ENCODE assay signal across 8 cellular contexts in the genomic region with DNA sequence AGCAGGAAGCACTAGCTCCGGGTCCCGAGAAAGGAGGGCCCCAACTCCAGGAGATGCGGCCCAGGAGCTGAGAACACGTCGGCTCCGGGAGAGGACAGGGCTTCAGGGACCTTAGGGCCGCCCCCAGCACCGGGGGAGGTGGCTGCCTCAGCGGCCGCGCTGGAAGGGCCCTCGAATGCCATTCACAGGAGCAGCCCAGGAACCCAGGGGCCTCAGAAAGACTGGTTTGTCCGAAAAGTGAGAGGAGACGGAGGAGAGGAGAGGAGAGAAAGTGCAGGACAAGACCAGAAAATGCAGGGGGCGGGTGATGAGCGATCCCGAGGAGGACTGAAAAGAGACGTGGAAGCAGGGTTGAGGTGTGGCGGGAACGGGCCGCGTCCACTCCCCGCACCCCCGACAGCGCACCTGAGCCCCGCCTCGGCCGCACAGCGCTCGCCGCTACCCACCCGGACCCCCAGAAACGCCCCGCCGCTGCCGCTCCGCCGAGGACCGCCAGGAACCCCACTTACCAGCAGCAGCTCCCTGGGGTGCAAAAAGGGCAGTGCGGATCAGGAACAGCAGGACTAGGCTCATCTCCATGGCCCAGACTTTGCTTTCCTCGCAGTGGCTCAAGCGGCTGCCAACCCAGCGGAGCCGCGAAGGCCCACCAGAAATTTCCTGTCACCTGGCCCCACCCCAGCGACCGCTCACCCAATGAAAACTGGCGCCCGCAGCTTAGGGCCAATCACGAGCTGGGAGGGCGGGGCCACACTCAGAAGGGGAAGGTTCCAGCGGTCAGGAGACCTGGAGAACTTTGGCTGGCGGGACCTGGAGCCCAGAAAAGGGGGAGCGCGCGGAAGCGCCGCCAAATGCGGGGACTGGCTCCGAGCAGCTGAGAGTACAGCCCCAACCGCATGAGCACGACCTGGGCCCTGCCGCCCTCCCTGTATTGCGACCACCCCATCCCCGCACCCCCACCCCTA. TPM values are rescaled to one million over a fixed set of nuclear protein-coding genes. Genes with fewer than 3 reads are reported as not detected.
A peak's percentile ranks its signal among the peaks of the same experiment; 100 is the strongest.
DNase-seq lines count a peak whose midpoint lies in the region; ATAC-seq and TF ChIP-seq lines count a peak whose summit lies in the region.

No MANE protein-coding gene starts in this region.

- peak overlapping the region; percentile 66 to 84 (median 75) for H3K4me3 ChIP-seq in BLaER1 treated with 17β-estradiol and CSF1 and Interleukin-3, amounts not matched to agents 10 nM and 100 nM
- H3K4me3 ChIP-seq in fibroblast of mammary gland (ENCODE audit: control insufficient read depth, low read depth, low read length), result peak overlapping the region; percentile 62

- H3K4me1 ChIP-seq in BLaER1 treated with 17β-estradiol and CSF1 and Interleukin-3, amounts not matched to agents 10 nM and 100 nM, result peaks cover 24 to 36% (median 28%) of the 10 kb centered on the region in 10 experiments

- H3K9me3 ChIP-seq in BLaER1 treated with 17β-estradiol and CSF1 and Interleukin-3, amounts not matched to agents 10 nM and 100 nM (replicated peaks in 1 of 11), result no peaks in the 10 kb centered on the region

- H3K4me1 Mint-ChIP-seq in activated T-helper 1 cell treated with anti-CD3 and anti-CD28 coated beads, Interleukin-12 subunit alpha, Interleukin-12 subunit beta, Interleukin-2, Interleukin-4 antibody, amounts not matched to agents 30 ng/mL and 10 ng/mL and 1 ng/mL, durations not matched to agents 14 hours and 24 hours and 36 hours (ENCODE audit: low read depth), result peaks cover 80% of the 10 kb centered on the region
- peaks cover 54 to 74% of the 10 kb centered on the region in 2 donors for H3K4me1 Mint-ChIP-seq in natural killer cell
- peaks cover 23 to 44% of the 10 kb centered on the region in 2 donors for H3K4me1 Mint-ChIP-seq in stimulated activated naive B cell treated with anti-CD40 and anti-IgM and Interleukin-4, amounts not matched to agents 10 μg/mL and 1 μg/mL and 100 μg/mL, for 72 hours

- H3K36me3 Mint-ChIP-seq in activated T-helper 1 cell treated with anti-CD3 and anti-CD28 coated beads, Interleukin-12 subunit alpha, Interleukin-12 subunit beta, Interleukin-2, Interleukin-4 antibody, amounts not matched to agents 30 ng/mL and 10 ng/mL and 1 ng/mL, durations not matched to agents 14 hours and 24 hours and 36 hours (ENCODE audit: low read depth), result peaks cover 14% of the 10 kb centered on the region
- H3K36me3 Mint-ChIP-seq in natural killer cell, result no peaks in the 10 kb centered on the region
- no peaks in the 10 kb centered on the region for H3K36me3 Mint-ChIP-seq in stimulated activated naive B cell treated with anti-CD40 and anti-IgM and Interleukin-4, amounts not matched to agents 10 μg/mL and 1 μg/mL and 100 μg/mL, for 72 hours

- no peak for TF ChIP-seq CTCF in fibroblast of mammary gland (conservative IDR thresholded peaks at IDR 0.05; ENCODE audit: control insufficient read depth, insufficient read depth, low read depth, low read length)
- TF ChIP-seq CTCF in natural killer cell (IDR thresholded peaks at IDR 0.05), result no peak

- H3K9ac ChIP-seq in BLaER1 treated with 17β-estradiol and CSF1 and Interleukin-3, amounts not matched to agents 10 nM and 100 nM, result peak overlapping the region; percentile 58 to 78 (median 74)

- DNase-seq in OCI-M1 (lab: John Stamatoyannopoulos, UW), result peak; percentile 93
- peak; percentile 82 for DNase-seq in activated T-helper 1 cell treated with anti-CD3 and anti-CD28 coated beads, Interleukin-12 subunit alpha, Interleukin-12 subunit beta, Interleukin-2, Interleukin-4 antibody, amounts not matched to agents 30 ng/mL and 10 ng/mL and 1 ng/mL, durations not matched to agents 14 hours and 24 hours and 36 hours (ENCODE audit: low spot score)
- DNase-seq in fibroblast of mammary gland (ENCODE audit: low read depth), result peak; percentile 76
- DNase-seq in natural killer cell, result peak; percentile 87
- DNase-seq in stimulated activated naive B cell treated with anti-CD40 and anti-IgM and Interleukin-4, amounts not matched to agents 10 μg/mL and 1 μg/mL and 100 μg/mL, for 72 hours, result peak; percentile 67

- H3K27me3 Mint-ChIP-seq in activated T-helper 1 cell treated with anti-CD3 and anti-CD28 coated beads, Interleukin-12 subunit alpha, Interleukin-12 subunit beta, Interleukin-2, Interleukin-4 antibody, amounts not matched to agents 30 ng/mL and 10 ng/mL and 1 ng/mL, durations not matched to agents 14 hours and 24 hours and 36 hours (ENCODE audit: insufficient read depth), result no peaks in the 10 kb centered on the region
- H3K27me3 Mint-ChIP-seq in natural killer cell (ENCODE audit: low read depth in 2 of 2), result no peaks in the 10 kb centered on the region
- H3K27me3 Mint-ChIP-seq in stimulated activated naive B cell treated with anti-CD40 and anti-IgM and Interleukin-4, amounts not matched to agents 10 μg/mL and 1 μg/mL and 100 μg/mL, for 72 hours, result peaks cover 0 to 25% of the 10 kb centered on the region in 2 donors

- TF ChIP-seq POLR2A in GM19193 (IDR thresholded peaks at IDR 0.05; ENCODE audit: extremely low read depth, insufficient read depth, insufficient read length), result peak; percentile 54

- H3K4me2 ChIP-seq in BLaER1 treated with 17β-estradiol and CSF1 and Interleukin-3, amounts not matched to agents 10 nM and 100 nM, result peak overlapping the region; percentile 89 to 99 (median 97)

- H3K9me3 Mint-ChIP-seq in activated T-helper 1 cell treated with anti-CD3 and anti-CD28 coated beads, Interleukin-12 subunit alpha, Interleukin-12 subunit beta, Interleukin-2, Interleukin-4 antibody, amounts not matched to agents 30 ng/mL and 10 ng/mL and 1 ng/mL, durations not matched to agents 14 hours and 24 hours and 36 hours, result no peaks in the 10 kb centered on the region
- H3K9me3 Mint-ChIP-seq in natural killer cell, result no peaks in the 10 kb centered on the region
- H3K9me3 Mint-ChIP-seq in stimulated activated naive B cell treated with anti-CD40 and anti-IgM and Interleukin-4, amounts not matched to agents 10 μg/mL and 1 μg/mL and 100 μg/mL, for 72 hours, result no peaks in the 10 kb centered on the region

- peak overlapping the region; percentile 100 for H3K4me3 Mint-ChIP-seq in activated T-helper 1 cell treated with anti-CD3 and anti-CD28 coated beads, Interleukin-12 subunit alpha, Interleukin-12 subunit beta, Interleukin-2, Interleukin-4 antibody, amounts not matched to agents 30 ng/mL and 10 ng/mL and 1 ng/mL, durations not matched to agents 14 hours and 24 hours and 36 hours
- peak overlapping the region; percentile 99 for H3K4me3 Mint-ChIP-seq in natural killer cell
- H3K4me3 Mint-ChIP-seq in stimulated activated naive B cell treated with anti-CD40 and anti-IgM and Interleukin-4, amounts not matched to agents 10 μg/mL and 1 μg/mL and 100 μg/mL, for 72 hours, result peak overlapping the region; percentile 91 to 98

- peaks cover 0 to 4% (median 0%) of the 10 kb centered on the region in 11 experiments; a peak in 4 of 22 replicates for H3K36me3 ChIP-seq in BLaER1 treated with 17β-estradiol and CSF1 and Interleukin-3, amounts not matched to agents 10 nM and 100 nM

- peak overlapping the region; percentile 95 for H3K27ac Mint-ChIP-seq in activated T-helper 1 cell treated with anti-CD3 and anti-CD28 coated beads, Interleukin-12 subunit alpha, Interleukin-12 subunit beta, Interleukin-2, Interleukin-4 antibody, amounts not matched to agents 30 ng/mL and 10 ng/mL and 1 ng/mL, durations not matched to agents 14 hours and 24 hours and 36 hours
- peak overlapping the region; percentile 74 to 96 for H3K27ac Mint-ChIP-seq in natural killer cell
- H3K27ac Mint-ChIP-seq in stimulated activated naive B cell treated with anti-CD40 and anti-IgM and Interleukin-4, amounts not matched to agents 10 μg/mL and 1 μg/mL and 100 μg/mL, for 72 hours, result peak overlapping the region; percentile 80

- intact Hi-C loops in activated T-helper 1 cell treated with anti-CD3 and anti-CD28 coated beads, Interleukin-12 subunit alpha, Interleukin-12 subunit beta, Interleukin-2, Interleukin-4 antibody, amounts not matched to agents 30 ng/mL and 10 ng/mL and 1 ng/mL, durations not matched to agents 14 hours and 24 hours and 36 hours (cut with micrococcal nuclease), result loop anchor here (1.0 kb wide), 4 partner anchors 10 to 179 kb away; no protein-coding TSS in a partner anchor
- intact Hi-C loops in natural killer cell (cut with micrococcal nuclease), result no loop called here

- H4K20me1 ChIP-seq in BLaER1 treated with 17β-estradiol and CSF1 and Interleukin-3, amounts not matched to agents 10 nM and 100 nM, result peaks cover 0 to 21% (median 4%) of the 10 kb centered on the region in 11 experiments; a peak in 7 of 22 replicates

- peaks cover 0 to 15% (median 12%) of the 10 kb centered on the region in 11 experiments; a peak in 15 of 22 replicates for H3K27me3 ChIP-seq in BLaER1 treated with 17β-estradiol and CSF1 and Interleukin-3, amounts not matched to agents 10 nM and 100 nM

- ATAC-seq in HG03432 (IDR thresholded peaks at IDR 0.05; ENCODE audit: unreplicated experiment) (peak; percentile 75), natural killer cell (peak; percentile 76 to 86 (median 80))
- peak; percentile 76 to 87 for ATAC-seq in stimulated activated naive B cell treated with anti-CD40 and anti-IgM and Interleukin-4, amounts not matched to agents 10 μg/mL and 1 μg/mL and 100 μg/mL, for 72 hours (replicated peaks)

- peak overlapping the region in 8 of 11 experiments; percentile 2 to 58 (median 44); a peak in 12 of 22 replicates for H3K27ac ChIP-seq in BLaER1 treated with 17β-estradiol and CSF1 and Interleukin-3, amounts not matched to agents 10 nM and 100 nM

RNA-seq across cellular contexts. Expression of gene HLA-F, which starts 25.4 kb away (rescaled TPM):
- total RNA-seq in activated T-helper 1 cell treated with anti-CD3 and anti-CD28 coated beads, Interleukin-12 subunit alpha, Interleukin-12 subunit beta, Interleukin-2, Interleukin-4 antibody, amounts not matched to agents 30 ng/mL and 10 ng/mL and 1 ng/mL, durations not matched to agents 14 hours and 24 hours and 36 hours, result 293 and 314 TPM in 2 replicates
- total RNA-seq in natural killer cell, result 1,000 to 10,000 TPM; 1,031 to 1,621 (median 1,125) TPM

Comparison
In these comparisons a context has a peak if more than half of its experiments do, and no peak if none do; other contexts are left out.
1. Peak in every context shown above with its lines: DNase-seq, ATAC-seq, H3K4me3 ChIP-seq and H3K27ac ChIP-seq.